ENCODE assay signal across 21 cellular contexts in the genomic region with DNA sequence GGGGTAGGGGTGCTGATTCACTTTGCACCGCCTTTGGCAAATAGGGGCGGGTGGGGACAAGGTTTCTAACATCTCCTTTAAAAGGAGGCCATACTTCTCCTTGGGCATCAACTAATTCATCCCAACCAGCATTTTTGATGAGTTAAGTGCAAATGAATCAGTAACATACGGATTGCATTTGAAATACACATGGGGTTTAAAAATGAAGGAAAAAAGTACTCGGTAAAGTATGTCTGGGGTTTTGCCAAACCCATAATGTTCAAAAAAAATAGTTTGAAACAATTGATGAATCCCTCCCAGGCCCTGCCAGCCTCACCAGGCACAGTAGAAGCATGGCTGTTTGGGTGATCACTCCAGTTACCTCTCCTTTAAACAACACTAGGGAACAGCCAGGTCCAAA.
A peak's percentile ranks its signal among the peaks of the same experiment; 100 is the strongest.
DNase-seq lines count a peak whose midpoint lies in the region; ATAC-seq and TF ChIP-seq lines count a peak whose summit lies in the region.
"Had no signal": no experiment of that assay in that cellular context is flagged by ENCODE, and none has a peak within 500 bp of the region (broad histone marks: within the 10 kb centered on the region; RNA-seq: fewer than 3 reads in every experiment).

No MANE protein-coding gene starts in this region.

- H3K27me3 ChIP-seq in adipocyte (replicated peaks; ENCODE audit: control insufficient read depth, insufficient read depth, low read length): no peaks in the 10 kb centered on the region
- H3K27me3 ChIP-seq: BLaER1, MG63 had no signal

- peak; percentile 41 for DNase-seq in AG08395 (ENCODE audit: low spot score)
- peak; percentile 47 for DNase-seq in GM04504 (ENCODE audit: low read depth)
- DNase-seq in adipocyte (ENCODE audit: low read depth): peak; percentile 56
- peak; percentile 63 for DNase-seq in fibroblast of the conjunctiva (ENCODE audit: low read depth)
- no peak for DNase-seq in T-helper 2 cell treated with Interferon-gamma antibody and Interleukin-4, amounts not matched to agents 5 μg/mL and 100 μg/mL, for 36 hours (ENCODE audit: low spot score)
- no peak for DNase-seq in GM19238 (ENCODE audit: insufficient read length, low spot score)
- DNase-seq in activated effector memory CD4-positive, alpha-beta T cell treated with Interleukin-2 at 50 U/mL for 16 hours: no peak
- DNase-seq in natural killer cell: no peak
- DNase-seq: Calu3; CD4-positive, alpha-beta memory T cell; H9; IMR-90; Karpas-422; MG63; NCI-H1048; NCI-H1436; NCI-H2029; NCI-H345; NCI-H524 treated with DMSO at 0.1 percent for 48 hours; PC-3 had no signal

- H3K4me3 ChIP-seq in adipocyte (ENCODE audit: low read length): no peak overlapping the region
- H3K4me3 ChIP-seq: BLaER1, MG63 had no signal

- no peaks in the 10 kb centered on the region for H3K36me3 Mint-ChIP-seq in T-helper 2 cell treated with Interferon-gamma antibody and Interleukin-4, amounts not matched to agents 5 μg/mL and 100 μg/mL, for 36 hours (ENCODE audit: low read depth)
- H3K36me3 Mint-ChIP-seq in natural killer cell: no peaks in the 10 kb centered on the region
- H3K36me3 Mint-ChIP-seq: CD4-positive, alpha-beta memory T cell had no signal

- TF ChIP-seq CTCF in natural killer cell (IDR thresholded peaks at IDR 0.05): no peak

- peaks cover 6% of the 10 kb centered on the region for H3K27me3 Mint-ChIP-seq in T-helper 2 cell treated with Interferon-gamma antibody and Interleukin-4, amounts not matched to agents 5 μg/mL and 100 μg/mL, for 36 hours (ENCODE audit: low read depth)
- no peaks in the 10 kb centered on the region for H3K27me3 Mint-ChIP-seq in natural killer cell (ENCODE audit: low read depth in 2 of 2)
- H3K27me3 Mint-ChIP-seq: CD4-positive, alpha-beta memory T cell had no signal

- H3K4me1 ChIP-seq in adipocyte (ENCODE audit: control insufficient read depth, insufficient read depth, low read length): peaks cover 11% of the 10 kb centered on the region
- H3K4me1 ChIP-seq: BLaER1 had no signal

- no peaks in the 10 kb centered on the region for H3K36me3 ChIP-seq in adipocyte (ENCODE audit: control insufficient read depth, insufficient read depth, low read length, severe bottlenecking)
- H3K36me3 ChIP-seq: BLaER1, MG63 had no signal

- intact Hi-C loops in natural killer cell (cut with micrococcal nuclease): no loop called here

- H3K9ac ChIP-seq in adipocyte (ENCODE audit: low read length): no peak overlapping the region
- H3K9ac ChIP-seq: BLaER1 had no signal

- no peaks in the 10 kb centered on the region for H3K9me3 ChIP-seq in adipocyte (ENCODE audit: control insufficient read depth, low read length)
- H3K9me3 ChIP-seq: BLaER1, MG63 had no signal

- no peak overlapping the region for H3K4me3 Mint-ChIP-seq in T-helper 2 cell treated with Interferon-gamma antibody and Interleukin-4, amounts not matched to agents 5 μg/mL and 100 μg/mL, for 36 hours
- H3K4me3 Mint-ChIP-seq in natural killer cell: no peak overlapping the region
- H3K4me3 Mint-ChIP-seq: CD4-positive, alpha-beta memory T cell; H9 had no signal

- no peak overlapping the region for H3K27ac Mint-ChIP-seq in T-helper 2 cell treated with Interferon-gamma antibody and Interleukin-4, amounts not matched to agents 5 μg/mL and 100 μg/mL, for 36 hours
- H3K27ac Mint-ChIP-seq in natural killer cell: no peak overlapping the region
- H3K27ac Mint-ChIP-seq: CD4-positive, alpha-beta memory T cell; H9 had no signal

- H3K9me3 Mint-ChIP-seq in T-helper 2 cell treated with Interferon-gamma antibody and Interleukin-4, amounts not matched to agents 5 μg/mL and 100 μg/mL, for 36 hours: no peaks in the 10 kb centered on the region
- no peaks in the 10 kb centered on the region for H3K9me3 Mint-ChIP-seq in natural killer cell
- H3K9me3 Mint-ChIP-seq: H9 had no signal

- H3K4me1 Mint-ChIP-seq in T-helper 2 cell treated with Interferon-gamma antibody and Interleukin-4, amounts not matched to agents 5 μg/mL and 100 μg/mL, for 36 hours (ENCODE audit: low read depth): no peaks in the 10 kb centered on the region
- H3K4me1 Mint-ChIP-seq in natural killer cell: no peaks in the 10 kb centered on the region
- H3K4me1 Mint-ChIP-seq: CD4-positive, alpha-beta memory T cell had no signal

- no peak for ATAC-seq in natural killer cell
- ATAC-seq: PC-3 had no signal

Comparison
In these comparisons a context has a peak if more than half of its experiments do, and no peak if none do; other contexts are left out.
1. DNase-seq: peak in AG08395 (single experiment), GM04504 (single experiment), adipocyte (single experiment) and fibroblast of the conjunctiva (single experiment); none in T-helper 2 cell treated with Interferon-gamma antibody and Interleukin-4, amounts not matched to agents 5 μg/mL and 100 μg/mL, for 36 hours (single experiment), GM19238 (single experiment), activated effector memory CD4-positive, alpha-beta T cell treated with Interleukin-2 at 50 U/mL for 16 hours (single experiment) and natural killer cell (single experiment).